ENCODE assay signal across 26 cellular contexts in genomic region chr13:65063753-65064152, GRCh38.
A peak's percentile ranks its signal among the peaks of the same experiment; 100 is the strongest.
DNase-seq lines count a peak whose midpoint lies in the region; ATAC-seq, FAIRE-seq and TF ChIP-seq lines count a peak whose summit lies in the region.
"Had no signal": no experiment of that assay in that cellular context is flagged by ENCODE, and none has a peak within 500 bp of the region (broad histone marks: within the 10 kb centered on the region; RNA-seq: fewer than 3 reads in every experiment).

No MANE protein-coding gene starts in this region.

- intact Hi-C loops in OCI-LY7 (cut with micrococcal nuclease; ENCODE audit: unreplicated experiment), result no loop called here

- no peaks in the 10 kb centered on the region for H4K20me1 ChIP-seq in OCI-LY7 (ENCODE audit: insufficient read depth, low read length)

- no peaks in the 10 kb centered on the region for H3K9me2 ChIP-seq in OCI-LY7 (ENCODE audit: insufficient read depth, low read length)

- TF ChIP-seq RAD21 in A549 (conservative IDR thresholded peaks at IDR 0.05 in 1 of 2, IDR thresholded peaks at IDR 0.05 in 1 of 2), result no peak

- TF ChIP-seq POLR2A in A549 (IDR thresholded peaks at IDR 0.05; ENCODE audit: low read length), result no peak
- no peak for TF ChIP-seq POLR2A in Peyer's patch (IDR thresholded peaks at IDR 0.05)

- no peak for FAIRE-seq in A549 (lab: Jason Lieb, UNC)
- FAIRE-seq: islet of Langerhans had no signal

- H3K9me3 ChIP-seq in A549 (no peaks in the 10 kb centered on the region), Peyer's patch (no peaks in the 10 kb centered on the region), OCI-LY7 (ENCODE audit: low read length) (no peaks in the 10 kb centered on the region)
- H3K9me3 ChIP-seq: adrenal gland, lower lobe of right lung, upper lobe of right lung had no signal

- H3K4me3 Mint-ChIP-seq in endothelial cell (ENCODE audit: unreplicated experiment), result no peak overlapping the region
- H3K4me3 Mint-ChIP-seq: activated CD8-positive, alpha-beta T cell treated with anti-CD3 and anti-CD28 coated beads, Interleukin-2, amount 10 ng/mL, durations not matched to agents 7 days and 5 days; CD14-positive monocyte; nephron progenitor cell had no signal

- H2AFZ ChIP-seq in OCI-LY7 (ENCODE audit: low read length), result no peak overlapping the region

- H3K79me2 ChIP-seq in OCI-LY7 (ENCODE audit: insufficient read depth, low read depth, low read length), result no peaks in the 10 kb centered on the region

- no peaks in the 10 kb centered on the region for H3K27me3 ChIP-seq in Peyer's patch
- H3K27me3 ChIP-seq: adrenal gland, upper lobe of right lung had no signal

- H3K4me1 ChIP-seq in A549, result peaks cover 12% of the 10 kb centered on the region; the same call in 2 of the 3 replicates
- no peaks in the 10 kb centered on the region for H3K4me1 ChIP-seq in Peyer's patch
- H3K4me1 ChIP-seq in OCI-LY7 (ENCODE audit: insufficient read depth, low read length, poor library complexity, severe bottlenecking), result no peaks in the 10 kb centered on the region
- H3K4me1 ChIP-seq: adrenal gland, lower lobe of right lung, upper lobe of right lung had no signal

- H3K4me2 ChIP-seq in A549, result peak overlapping the region; percentile 49; the same call in 2 of the 3 replicates
- H3K4me2 ChIP-seq in OCI-LY7 (ENCODE audit: low read length), result no peak overlapping the region

- no peaks in the 10 kb centered on the region for H3K36me3 ChIP-seq in Peyer's patch
- no peaks in the 10 kb centered on the region for H3K36me3 ChIP-seq in OCI-LY7 (ENCODE audit: insufficient read depth, low read length)
- H3K36me3 ChIP-seq: adrenal gland, lower lobe of right lung, upper lobe of right lung had no signal

- DNase-seq in A549 (ENCODE audit: low read depth in 1 of 2, low spot score in 1 of 2) (peak in 1 of 2 experiments; percentile 30), H4 (ENCODE audit: low spot score) (peak; percentile 66), NCI-H69 (lab: John Stamatoyannopoulos, UW) (peak; percentile 81), dermis blood vessel endothelial cell (peak; percentile 1), Peyer's patch (no peak), endothelial cell (ENCODE audit: low spot score) (no peak), OCI-LY7 (ENCODE audit: low spot score) (no peak), NCI-H1930 (lab: John Stamatoyannopoulos, UW) (no peak)
- DNase-seq: activated CD8-positive, alpha-beta T cell treated with anti-CD3 and anti-CD28 coated beads, Interleukin-2, amount 10 ng/mL, durations not matched to agents 7 days and 5 days; activated gamma-delta T cell treated with Interleukin-2 at 50 U/mL for 16 hours; adrenal gland; caudate nucleus; HCEC 1CT; KBM-7; lower lobe of right lung; mucosa of descending colon; NCI-H2081; NCI-H510A treated with DMSO at 0.1 percent for 48 hours; nephron progenitor cell; Right ventricle myocardium superior; upper lobe of right lung had no signal

- POLR2A ChIA-PET in A549 (lab: Yijun Ruan, JAX) (no interaction called here), OCI-LY7 (lab: Charles Lee) (no interaction called here)

- ATAC-seq in A549, result peak in 1 of 2 experiments; percentile 52; a peak in 2 of 6 replicates
- ATAC-seq: activated CD4-positive, CD25-positive, alpha-beta regulatory T cell treated with anti-CD3 and anti-CD28 coated beads, Interleukin-2, amount 50 U/mL, for 24 hours; activated CD8-positive, alpha-beta T cell treated with anti-CD3 and anti-CD28 coated beads, Interleukin-2, amount 10 ng/mL, durations not matched to agents 7 days and 5 days; lower lobe of right lung; mucosa of descending colon; upper lobe of right lung had no signal

- no TSS peak for BruUV-seq in OCI-LY7 (replicated peaks; lab: Mats Ljungman, UMichigan)

- no peaks in the 10 kb centered on the region for H3K36me3 Mint-ChIP-seq in endothelial cell (ENCODE audit: low read depth, unreplicated experiment)
- H3K36me3 Mint-ChIP-seq: CD14-positive monocyte had no signal

- H3K27ac ChIP-seq in A549 (no peak overlapping the region), Peyer's patch (no peak overlapping the region), OCI-LY7 (ENCODE audit: low read depth, low read length, poor library complexity, severe bottlenecking) (no peak overlapping the region)
- H3K27ac ChIP-seq: adrenal gland, epithelial cell of prostate, lower lobe of right lung, upper lobe of right lung had no signal

- H3K4me1 Mint-ChIP-seq in endothelial cell (ENCODE audit: unreplicated experiment), result no peaks in the 10 kb centered on the region
- H3K4me1 Mint-ChIP-seq: CD14-positive monocyte, nephron progenitor cell had no signal

- no peak overlapping the region for H3K4me3 ChIP-seq in A549
- no peak overlapping the region for H3K4me3 ChIP-seq in Peyer's patch
- H3K4me3 ChIP-seq in OCI-LY7 (ENCODE audit: low read depth, low read length, poor library complexity, severe bottlenecking), result no peak overlapping the region
- H3K4me3 ChIP-seq: adrenal gland, lower lobe of right lung, mucosa of descending colon, upper lobe of right lung had no signal

- no peaks in the 10 kb centered on the region for H3K9me3 Mint-ChIP-seq in endothelial cell (ENCODE audit: unreplicated experiment)
- H3K9me3 Mint-ChIP-seq: nephron progenitor cell had no signal

- 10% methylated on average over 2 of the region's 2 CpGs for WGBS in A549 (ENCODE audit: missing lambda C conversion rate)

- CTCF ChIA-PET in A549 (lab: Yijun Ruan, JAX), result no interaction called here
- CTCF ChIA-PET in OCI-LY7 (lab: Charles Lee; ENCODE audit: unreplicated experiment), result no interaction called here

- TF ChIP-seq EP300 in A549 (IDR thresholded peaks at IDR 0.05), result no peak

- TF ChIP-seq CTCF in A549 (IDR thresholded peaks at IDR 0.05), result no peak
- no peak for TF ChIP-seq CTCF in Peyer's patch (IDR thresholded peaks at IDR 0.05)
- TF ChIP-seq CTCF in endothelial cell (IDR thresholded peaks at IDR 0.05; ENCODE audit: unreplicated experiment), result no peak
- no peak for TF ChIP-seq CTCF in OCI-LY7 (conservative IDR thresholded peaks at IDR 0.05; ENCODE audit: low read length)

- H3K27me3 Mint-ChIP-seq in endothelial cell (ENCODE audit: unreplicated experiment), result no peaks in the 10 kb centered on the region
- H3K27me3 Mint-ChIP-seq: progenitor cell of endocrine pancreas had no signal

- no peak overlapping the region for H3K27ac Mint-ChIP-seq in endothelial cell (ENCODE audit: unreplicated experiment)
- H3K27ac Mint-ChIP-seq: activated CD8-positive, alpha-beta T cell treated with anti-CD3 and anti-CD28 coated beads, Interleukin-2, amount 10 ng/mL, durations not matched to agents 7 days and 5 days; CD14-positive monocyte; nephron progenitor cell; progenitor cell of endocrine pancreas had no signal

TF ChIP-seq in A549, 52 proteins besides CTCF, POLR2A, EP300 and RAD21:
- no peak for TF ChIP-seq HOXA7 (CRISPR knock-in tag; IDR thresholded peaks at IDR 0.05)
- no peak for TF ChIP-seq SREBF2 (IDR thresholded peaks at IDR 0.05)
- TF ChIP-seq CHD4 (IDR thresholded peaks at IDR 0.05; ENCODE audit: borderline replicate concordance), result no peak
- TF ChIP-seq, protein P1, sequence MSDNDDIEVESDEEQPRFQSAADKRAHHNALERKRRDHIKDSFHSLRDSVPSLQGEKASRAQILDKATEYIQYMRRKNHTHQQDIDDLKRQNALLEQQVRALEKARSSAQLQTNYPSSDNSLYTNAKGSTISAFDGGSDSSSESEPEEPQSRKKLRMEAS (IDR thresholded peaks at IDR 0.05), result no peak
- TF ChIP-seq CEBPB (IDR thresholded peaks at IDR 0.05), result peak in 1 of 2 experiments; percentile 33; a peak in 1 of 4 replicates

Comparison
In these comparisons a context has a peak if more than half of its experiments do, and no peak if none do; other contexts are left out.
1. DNase-seq: peak in H4 (single experiment), NCI-H69 (single experiment) and dermis blood vessel endothelial cell (single experiment); none in Peyer's patch (0 of 3), endothelial cell (single experiment), OCI-LY7 (single experiment) and NCI-H1930 (0 of 2).